In genomic region chr2:19987936-19988335, GRCh38 we compare ENCODE assay signal across 11 cellular contexts. TPM values are rescaled to one million over a fixed set of nuclear protein-coding genes. Genes with fewer than 3 reads are reported as not detected.
DNase-seq lines count a peak whose midpoint lies in the region; ATAC-seq, FAIRE-seq and TF ChIP-seq lines count a peak whose summit lies in the region.
"Had no signal": no experiment of that assay in that cellular context is flagged by ENCODE, and none has a peak within 500 bp of the region (broad histone marks: within the 10 kb centered on the region; RNA-seq: fewer than 3 reads in every experiment).

No MANE protein-coding gene starts in this region.

- H3K4me2 ChIP-seq in astrocyte (ENCODE audit: low read length): peak overlapping the region; percentile 98

- H3K4me3 ChIP-seq in astrocyte (ENCODE audit: insufficient read depth, low read depth, low read length): no peak overlapping the region
- H3K4me3 ChIP-seq: K562 had no signal

- no peak overlapping the region for H3K27ac Mint-ChIP-seq in astrocyte (ENCODE audit: unreplicated experiment)
- H3K27ac Mint-ChIP-seq: activated naive CD8-positive, alpha-beta T cell treated with anti-CD3 and anti-CD28 coated beads, Interleukin-2, amount 10 ng/mL, durations not matched to agents 7 days and 5 days had no signal

- TF ChIP-seq CTCF in GM13977 (IDR thresholded peaks at IDR 0.05; ENCODE audit: extremely low read depth, insufficient read depth, missing control alignments): no peak
- no peak for TF ChIP-seq CTCF in astrocyte (IDR thresholded peaks at IDR 0.05; ENCODE audit: insufficient read depth, low read depth, low read length)

- ATAC-seq in GM21447 (IDR thresholded peaks at IDR 0.05; ENCODE audit: unreplicated experiment): peak; percentile 72
- peak; percentile 68 for ATAC-seq in HG03196 (IDR thresholded peaks at IDR 0.05; ENCODE audit: unreplicated experiment)
- ATAC-seq: K562 had no signal

- no peak overlapping the region for H3K9ac ChIP-seq in astrocyte (ENCODE audit: low read length)

- peaks cover 3% of the 10 kb centered on the region for H3K36me3 ChIP-seq in astrocyte (ENCODE audit: insufficient read depth, low read length)

- in situ Hi-C loops in GM13977 (cut with MboI; ENCODE audit: low pct_unique_long_range_greater_than_20kb, low sequenced_read_pairs, unreplicated experiment): no loop called here

- peak overlapping the region; percentile 95 for H3K4me3 Mint-ChIP-seq in astrocyte (ENCODE audit: unreplicated experiment)
- H3K4me3 Mint-ChIP-seq: activated naive CD8-positive, alpha-beta T cell treated with anti-CD3 and anti-CD28 coated beads, Interleukin-2, amount 10 ng/mL, durations not matched to agents 7 days and 5 days had no signal

- H3K4me1 Mint-ChIP-seq in astrocyte (ENCODE audit: low read depth, unreplicated experiment): peaks cover 8% of the 10 kb centered on the region

- peaks cover 16% of the 10 kb centered on the region for H3K4me1 ChIP-seq in astrocyte (ENCODE audit: insufficient read depth, low read length)

- H3K27ac ChIP-seq in astrocyte (ENCODE audit: low read depth, low read length): no peak overlapping the region

- no peaks in the 10 kb centered on the region for H3K9me3 Mint-ChIP-seq in astrocyte (ENCODE audit: unreplicated experiment)
- H3K9me3 Mint-ChIP-seq: activated naive CD8-positive, alpha-beta T cell treated with anti-CD3 and anti-CD28 coated beads, Interleukin-2, amount 10 ng/mL, durations not matched to agents 7 days and 5 days had no signal

- H3K27me3 ChIP-seq in astrocyte (ENCODE audit: insufficient read depth, low read length): no peaks in the 10 kb centered on the region

- no peaks in the 10 kb centered on the region for H3K9me3 ChIP-seq in astrocyte (ENCODE audit: insufficient read depth, low read depth, low read length)

- H2AFZ ChIP-seq in astrocyte (ENCODE audit: low read depth, low read length): no peak overlapping the region

- FAIRE-seq in astrocyte (lab: Jason Lieb, UNC) (no peak), frontal cortex (lab: Jason Lieb, UNC) (no peak)
- FAIRE-seq: K562 had no signal

- peaks cover 26% of the 10 kb centered on the region for H3K79me2 ChIP-seq in astrocyte (ENCODE audit: insufficient read depth, low read length)

- H4K20me1 ChIP-seq in astrocyte (ENCODE audit: insufficient read depth, low read length): no peaks in the 10 kb centered on the region

- H3K27me3 Mint-ChIP-seq in astrocyte (ENCODE audit: low read depth, unreplicated experiment): no peaks in the 10 kb centered on the region

- peak; percentile 48 for DNase-seq in GM13977 (ENCODE audit: low spot score)
- no peak for DNase-seq in astrocyte (ENCODE audit: low read depth)
- DNase-seq in frontal cortex (ENCODE audit: low spot score in 2 of 2): no peak
- no peak for DNase-seq in ureter (ENCODE audit: low spot score)
- DNase-seq in OCI-M2 (lab: John Stamatoyannopoulos, UW; ENCODE audit: unreplicated experiment): no peak
- no peak for DNase-seq in activated effector memory CD4-positive, alpha-beta T cell treated with Interleukin-2 at 50 U/mL for 16 hours
- DNase-seq: activated naive CD8-positive, alpha-beta T cell treated with anti-CD3 and anti-CD28 coated beads, Interleukin-2, amount 10 ng/mL, durations not matched to agents 7 days and 5 days; DMS79 treated with DMSO at 0.1 percent for 48 hours had no signal

- peaks cover 2% of the 10 kb centered on the region for H3K36me3 Mint-ChIP-seq in astrocyte (ENCODE audit: low read depth, unreplicated experiment)

RNA-seq across cellular contexts. Expression of gene WDR35, which starts 2.0 kb away (rescaled TPM):
- total RNA-seq in astrocyte: 9.1 and 9.6 TPM in 2 replicates
- total RNA-seq in frontal cortex: 25.7 TPM
- 20.6 TPM for total RNA-seq in ureter

RNA-seq across cellular contexts. Expression of gene MATN3, which starts 24.5 kb away (rescaled TPM):
- total RNA-seq in astrocyte (11.4 and 13.3 TPM in 2 replicates), frontal cortex (1.6 TPM), ureter (2.2 TPM)
- total RNA-seq: activated naive CD8-positive, alpha-beta T cell treated with anti-CD3 and anti-CD28 coated beads, Interleukin-2, amount 10 ng/mL, durations not matched to agents 7 days and 5 days; K562 had no signal
